Comparison of ENCODE assay signal across 11 cellular contexts in genomic region chr6:22134308-22134707, GRCh38.
"Had no signal": no experiment of that assay in that cellular context is flagged by ENCODE, and none has a peak within 500 bp of the region (broad histone marks: within the 10 kb centered on the region; RNA-seq: fewer than 3 reads in every experiment).

No MANE protein-coding gene starts in this region.

- H3K4me1 ChIP-seq: HAP-1 had no signal

- FAIRE-seq: H1, H54 had no signal

- H3K9me3 ChIP-seq: HAP-1 had no signal

- ATAC-seq: GM23338, HCT116 had no signal

- H3K4me2 ChIP-seq: GM23338 had no signal

- H3K36me3 ChIP-seq: HAP-1 had no signal

- H3K4me3 ChIP-seq: GM23248, GM23338, HAP-1 had no signal

- H3K27ac ChIP-seq: GM23248 had no signal

- DNase-seq: GM23248, GOT3, H7, H9, HCEC 1CT, HFFc6 had no signal

- H3K9ac ChIP-seq: GM23248 had no signal

- H2AFZ ChIP-seq: GM23248, GM23338 had no signal
